In the genomic region with DNA sequence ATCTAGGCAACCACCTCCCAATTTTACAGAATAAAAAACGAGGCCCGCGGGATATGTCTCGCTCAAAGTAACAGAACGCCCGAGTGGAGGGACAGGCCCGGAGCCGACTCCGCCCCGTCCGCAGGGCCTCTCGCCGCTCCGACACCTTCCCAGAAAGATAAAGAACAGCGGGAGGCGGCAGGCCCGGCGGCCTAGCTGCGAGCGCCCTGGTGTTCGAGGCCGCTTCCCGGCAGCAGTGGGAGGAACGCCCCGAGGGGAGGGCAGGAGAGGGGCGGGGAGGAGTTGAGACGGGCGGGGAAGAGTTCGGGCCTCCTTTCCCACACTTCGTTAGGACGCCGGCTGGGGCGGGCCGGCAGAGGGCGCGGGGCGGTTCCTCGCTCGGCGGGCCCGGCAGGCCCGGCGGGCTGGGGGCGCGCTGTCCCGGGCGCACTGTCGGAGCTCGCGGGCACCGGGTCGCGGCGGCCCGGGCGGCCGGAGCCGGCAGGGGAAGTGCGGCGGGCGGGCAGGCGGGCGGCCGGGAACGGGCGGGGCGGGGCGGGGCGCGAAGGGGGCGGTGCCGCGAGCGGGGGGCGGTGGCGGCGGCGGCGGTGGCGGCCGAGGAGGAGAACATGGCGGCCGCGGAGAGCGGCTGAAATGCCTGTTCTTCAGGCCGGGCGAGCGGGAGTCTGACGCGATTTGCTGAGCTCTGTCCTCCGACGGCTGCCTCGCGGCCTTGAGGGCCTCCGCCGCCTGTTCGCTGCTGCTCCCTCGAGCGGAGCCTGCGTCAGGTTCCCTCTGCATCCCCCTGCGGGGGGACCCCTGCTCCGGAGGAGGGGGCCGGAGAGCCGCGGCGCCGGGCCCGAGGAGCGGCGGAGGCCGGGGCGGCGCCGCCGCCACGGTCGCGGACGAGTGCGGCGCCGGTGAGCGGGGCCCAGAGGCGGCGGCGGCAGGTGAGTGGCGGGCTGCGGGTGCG, we compare ENCODE assay signal across 8 cellular contexts.
DNase-seq lines count a peak whose midpoint lies in the region; ATAC-seq and TF ChIP-seq lines count a peak whose summit lies in the region.

A gene (plus strand): TSS at position 581 of the 952 bp plus-strand sequence. CDS start 167,424 bp downstream, outside the sequence.

- H3K4me3 ChIP-seq in AG10803 (ENCODE audit: low read length): peak within 1 kb of the TSS; percentile 91

- ATAC-seq in GM19025 (IDR thresholded peaks at IDR 0.05; ENCODE audit: low read depth, unreplicated experiment) (peak; percentile 67), HG03280 (IDR thresholded peaks at IDR 0.05; ENCODE audit: unreplicated experiment) (peak; percentile 76)

- DNase-seq in AG10803 (ENCODE audit: low read depth): peak; percentile 90
- peak; percentile 58 to 85 for DNase-seq in NCI-H446 (lab: John Stamatoyannopoulos, UW)
- DNase-seq in activated CD4-positive, CD25-positive, alpha-beta regulatory T cell treated with anti-CD3 and anti-CD28 coated beads, Interleukin-2, amount 50 U/mL, for 72 hours: peak; percentile 90
- peak; percentile 84 for DNase-seq in cerebellar cortex (ENCODE audit: low spot score)
- DNase-seq in kidney glomerular epithelial cell (lab: John Stamatoyannopoulos, UW): peak; percentile 46
- peak; percentile 85 to 87 for DNase-seq in stimulated activated CD4-positive, alpha-beta T cell treated with anti-CD3 and anti-CD28 coated beads, Interleukin-15, amount 100 ng/mL, for 48 hours (ENCODE audit: low read depth in 2 of 2)

- no peak; the same call in 1 of the 2 replicates for TF ChIP-seq CTCF in AG10803 (conservative IDR thresholded peaks at IDR 0.05; ENCODE audit: low read length)

Comparison
In these comparisons a context has a peak if more than half of its experiments do, and no peak if none do; other contexts are left out.
1. Peak in every context shown above with its lines: DNase-seq, ATAC-seq and H3K4me3 ChIP-seq.